In genomic region chr6:134196568-134197301, GRCh38 we compare ENCODE assay signal across 14 cellular contexts.
DNase-seq lines count a peak whose midpoint lies in the region; ATAC-seq, FAIRE-seq and TF ChIP-seq lines count a peak whose summit lies in the region.
"Had no signal": no experiment of that assay in that cellular context is flagged by ENCODE, and none has a peak within 500 bp of the region (broad histone marks: within the 10 kb centered on the region; RNA-seq: fewer than 3 reads in every experiment).

No MANE protein-coding gene starts in this region.

- H3K27me3 Mint-ChIP-seq in immature natural killer cell (ENCODE audit: low read depth in 3 of 3) (peaks cover 0 to 4% (median 2%) of the 10 kb centered on the region in 3 donors), neural progenitor cell (ENCODE audit: insufficient read depth, low read depth) (no peaks in the 10 kb centered on the region)
- H3K27me3 Mint-ChIP-seq: activated naive CD4-positive, alpha-beta T cell treated with anti-CD3 and anti-CD28 coated beads, Interleukin-2, amount 10 ng/mL, durations not matched to agents 7 days and 5 days; stimulated activated naive B cell treated with anti-CD40 and anti-IgM and Interleukin-4, amounts not matched to agents 10 μg/mL and 1 μg/mL and 100 μg/mL, for 72 hours had no signal

- no peak overlapping the region for H3K4me2 ChIP-seq in neural progenitor cell

- H3K4me3 Mint-ChIP-seq in immature natural killer cell (peak overlapping the region in 3 of 5 donors; percentile 0 to 23 (median 1)), neural progenitor cell (no peak overlapping the region)
- H3K4me3 Mint-ChIP-seq: activated naive CD4-positive, alpha-beta T cell treated with anti-CD3 and anti-CD28 coated beads, Interleukin-2, amount 10 ng/mL, durations not matched to agents 7 days and 5 days; stimulated activated naive B cell treated with anti-CD40 and anti-IgM and Interleukin-4, amounts not matched to agents 10 μg/mL and 1 μg/mL and 100 μg/mL, for 72 hours had no signal

- H3K36me3 Mint-ChIP-seq in immature natural killer cell (no peaks in the 10 kb centered on the region), neural progenitor cell (no peaks in the 10 kb centered on the region)
- H3K36me3 Mint-ChIP-seq: stimulated activated naive B cell treated with anti-CD40 and anti-IgM and Interleukin-4, amounts not matched to agents 10 μg/mL and 1 μg/mL and 100 μg/mL, for 72 hours had no signal

- peaks cover 10% of the 10 kb centered on the region for H3F3A ChIP-seq in neural progenitor cell (ENCODE audit: low read depth)

- H3K4me1 Mint-ChIP-seq in immature natural killer cell (peaks cover 7 to 18% of the 10 kb centered on the region in 2 donors), neural progenitor cell (peaks cover 6% of the 10 kb centered on the region)

- H3K9me3 Mint-ChIP-seq in immature natural killer cell, result no peaks in the 10 kb centered on the region
- H3K9me3 Mint-ChIP-seq in neural progenitor cell, result no peaks in the 10 kb centered on the region
- H3K9me3 Mint-ChIP-seq: activated naive CD4-positive, alpha-beta T cell treated with anti-CD3 and anti-CD28 coated beads, Interleukin-2, amount 10 ng/mL, durations not matched to agents 7 days and 5 days; stimulated activated naive B cell treated with anti-CD40 and anti-IgM and Interleukin-4, amounts not matched to agents 10 μg/mL and 1 μg/mL and 100 μg/mL, for 72 hours had no signal

- H3K36me3 ChIP-seq in kidney (ENCODE audit: control insufficient read depth in 1 of 2, insufficient read depth in 2 of 2, low read length in 2 of 2), result no peaks in the 10 kb centered on the region
- H3K36me3 ChIP-seq in tibial artery, result no peaks in the 10 kb centered on the region
- no peaks in the 10 kb centered on the region for H3K36me3 ChIP-seq in neural progenitor cell

- ATAC-seq in GM18511 (IDR thresholded peaks at IDR 0.05; ENCODE audit: unreplicated experiment) (peak; percentile 92), GM21786 (IDR thresholded peaks at IDR 0.05; ENCODE audit: unreplicated experiment) (peak; percentile 73)

- H3K27ac ChIP-seq in kidney (ENCODE audit: low read depth in 2 of 2, low read length in 2 of 2) (no peak overlapping the region), tibial artery (no peak overlapping the region), neural progenitor cell (no peak overlapping the region)

- FAIRE-seq in kidney (lab: Jason Lieb, UNC), result no peak

- no peaks in the 10 kb centered on the region for H3K9me3 ChIP-seq in kidney (ENCODE audit: control insufficient read depth in 1 of 2, low read length in 2 of 2)
- no peaks in the 10 kb centered on the region for H3K9me3 ChIP-seq in tibial artery
- no peaks in the 10 kb centered on the region for H3K9me3 ChIP-seq in neural progenitor cell (ENCODE audit: low read depth)

- DNase-seq in M059J (ENCODE audit: low read depth) (peak; percentile 44), immature natural killer cell (peak; percentile 27 to 30 (median 29)), COR-L47 (lab: John Stamatoyannopoulos, UW) (no peak), kidney (no peak), tibial artery (no peak), neural progenitor cell (ENCODE audit: low spot score) (no peak)
- DNase-seq: activated naive CD4-positive, alpha-beta T cell treated with anti-CD3 and anti-CD28 coated beads, Interleukin-2, amount 10 ng/mL, durations not matched to agents 7 days and 5 days; DMS 273 treated with DMSO at 0.1 percent for 48 hours; effector CD8-positive, alpha-beta T cell; hippocampal formation; NCI-H1436; stimulated activated naive B cell treated with anti-CD40 and anti-IgM and Interleukin-4, amounts not matched to agents 10 μg/mL and 1 μg/mL and 100 μg/mL, for 72 hours had no signal

- H3K9ac ChIP-seq in kidney (ENCODE audit: low read length in 2 of 2) (no peak overlapping the region), neural progenitor cell (no peak overlapping the region)

- no peaks in the 10 kb centered on the region for H3K79me2 ChIP-seq in neural progenitor cell (ENCODE audit: low read depth)

- TF ChIP-seq CTCF in kidney (IDR thresholded peaks at IDR 0.05; ENCODE audit: borderline replicate concordance, extremely low read depth, insufficient read depth) (no peak), tibial artery (IDR thresholded peaks at IDR 0.05) (no peak), neural progenitor cell (IDR thresholded peaks at IDR 0.05) (no peak)

- H3K27me3 ChIP-seq in tibial artery (no peaks in the 10 kb centered on the region), neural progenitor cell (no peaks in the 10 kb centered on the region)

- intact Hi-C loops in kidney (cut with DNase I), result no loop called here
- intact Hi-C loops in tibial artery (cut with DNase I; ENCODE audit: low total_unique reads), result no loop called here

- peak overlapping the region in 3 of 6 donors; percentile 30 to 72 (median 63) for H3K27ac Mint-ChIP-seq in immature natural killer cell
- no peak overlapping the region for H3K27ac Mint-ChIP-seq in neural progenitor cell
- H3K27ac Mint-ChIP-seq: activated naive CD4-positive, alpha-beta T cell treated with anti-CD3 and anti-CD28 coated beads, Interleukin-2, amount 10 ng/mL, durations not matched to agents 7 days and 5 days; stimulated activated naive B cell treated with anti-CD40 and anti-IgM and Interleukin-4, amounts not matched to agents 10 μg/mL and 1 μg/mL and 100 μg/mL, for 72 hours had no signal

- H2AFZ ChIP-seq in neural progenitor cell (replicated peaks), result no peak overlapping the region

- H3K4me3 ChIP-seq in kidney (ENCODE audit: low read length in 2 of 2), result no peak overlapping the region
- H3K4me3 ChIP-seq in tibial artery, result no peak overlapping the region
- no peak overlapping the region for H3K4me3 ChIP-seq in neural progenitor cell

- H4K20me1 ChIP-seq in neural progenitor cell (ENCODE audit: low read depth), result no peaks in the 10 kb centered on the region

- H3K4me1 ChIP-seq in kidney (ENCODE audit: control insufficient read depth in 1 of 2, insufficient read depth in 1 of 2, low read depth in 1 of 2, low read length in 2 of 2), result no peaks in the 10 kb centered on the region
- peaks cover 0 to 18% (median 0%) of the 10 kb centered on the region in 4 donors for H3K4me1 ChIP-seq in tibial artery
- H3K4me1 ChIP-seq in neural progenitor cell, result peaks cover 14% of the 10 kb centered on the region

Comparison
In these comparisons a context has a peak if more than half of its experiments do, and no peak if none do; other contexts are left out.
1. DNase-seq: peak in M059J (single experiment) and immature natural killer cell (3 of 3); none in COR-L47 (single experiment), kidney (single experiment), tibial artery (0 of 2) and neural progenitor cell (single experiment).